In the genomic region with DNA sequence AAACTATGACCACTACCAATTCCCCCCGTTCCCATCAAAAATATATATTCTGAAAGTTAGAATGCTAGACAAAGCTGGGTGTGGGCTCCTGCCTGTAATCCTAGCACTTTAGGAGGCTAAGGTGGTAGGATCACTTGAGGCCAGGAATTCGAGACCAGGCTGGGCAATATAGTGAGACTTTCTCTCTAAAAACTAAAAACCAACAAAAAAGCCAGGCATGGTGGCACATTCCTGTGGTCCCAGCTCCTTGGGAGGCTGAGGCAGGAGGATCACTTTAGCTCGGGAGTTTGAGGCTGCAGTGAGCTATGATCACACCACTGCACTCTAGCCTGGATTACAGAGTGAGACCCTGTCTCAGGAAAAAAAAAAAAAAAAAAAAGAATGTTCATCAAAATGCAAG, we compare ENCODE assay signal across 36 cellular contexts. TPM values are rescaled to one million over a fixed set of nuclear protein-coding genes. Genes with fewer than 3 reads are reported as not detected.
"Had no signal": no experiment of that assay in that cellular context is flagged by ENCODE, and none has a peak within 500 bp of the region (broad histone marks: within the 10 kb centered on the region; RNA-seq: fewer than 3 reads in every experiment).

No MANE protein-coding gene starts in this region.

- H3K4me3 ChIP-seq: MG63 had no signal

- H3K9me3 ChIP-seq: MG63 had no signal

- DNase-seq: Karpas-422, Kasumi-1, KG1, MG63, MM.1S, MV-4-11, NCI-H1048, NCI-H1092, NCI-H1092 treated with DMSO at 0.1 percent for 48 hours, NCI-H1105, NCI-H1105 treated with DMSO at 0.1 percent for 48 hours, NCI-H1417, NCI-H1436, NCI-H1436 treated with DMSO at 0.1 percent for 48 hours, NCI-H146, NCI-H1694, NCI-H1694 treated with DMSO at 0.1 percent for 48 hours, NCI-H187, NCI-H187 treated with DMSO at 0.1 percent for 48 hours, NCI-H1930, NCI-H2029, NCI-H2029 treated with DMSO at 0.1 percent for 48 hours, NCI-H2081, NCI-H2081 treated with DMSO at 0.1 percent for 48 hours, NCI-H2107, NCI-H2171, NCI-H2171 treated with DMSO at 0.1 percent for 48 hours, NCI-H2227 treated with DMSO at 0.1 percent for 48 hours, NCI-H226, NCI-H345, NCI-H446, NCI-H446 treated with DMSO at 0.1 percent for 48 hours, NCI-H510A had no signal

- H3K27ac ChIP-seq: KMS-11 had no signal

- H3K27me3 ChIP-seq: MG63 had no signal

RNA-seq across cellular contexts. Expression of a gene that starts 48.8 kb away (rescaled TPM):
- total RNA-seq: LHCN-M2, M059J had no signal
